Comparison of ENCODE assay signal across 8 cellular contexts in the genomic region with DNA sequence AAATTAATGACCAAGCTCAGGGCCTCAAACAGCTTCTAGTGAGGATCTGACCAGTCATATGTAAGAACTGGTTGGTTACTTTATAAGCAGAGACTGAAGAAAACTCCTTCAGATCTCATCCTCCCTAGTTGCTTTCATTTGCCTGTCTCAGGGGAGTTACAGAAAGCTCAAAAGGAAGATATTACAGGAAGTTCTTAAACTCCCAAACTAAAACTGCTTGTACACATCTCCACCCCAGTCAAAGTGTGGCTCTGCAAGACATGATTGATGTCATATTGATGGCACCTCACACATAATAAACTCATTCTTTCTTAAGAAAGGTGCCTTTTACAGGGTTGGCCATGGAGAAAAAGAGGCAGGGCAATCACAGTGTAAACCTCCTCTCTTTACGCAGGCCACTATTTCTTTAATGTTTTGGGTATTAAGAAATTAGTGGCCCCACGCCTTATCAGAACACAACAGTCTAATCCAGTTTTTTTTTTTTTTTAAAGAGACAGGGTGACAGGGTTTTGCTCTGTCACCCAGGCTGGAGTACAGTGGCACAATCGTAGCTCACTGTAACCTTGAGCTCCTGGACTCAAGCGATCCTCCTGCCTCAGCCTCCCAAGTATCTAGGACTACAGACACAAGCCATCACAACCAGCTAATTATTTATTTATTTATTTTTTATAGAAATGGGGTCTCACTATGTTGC.
DNase-seq lines count a peak whose midpoint lies in the region; ATAC-seq and TF ChIP-seq lines count a peak whose summit lies in the region.

No MANE protein-coding gene starts in this region.

- H3K9ac ChIP-seq in IMR-90 (ENCODE audit: low read depth, low read length): no peak overlapping the region

- peak overlapping the region; percentile 3 to 73; a peak in 1 of 4 replicates for H4K8ac ChIP-seq in IMR-90 (ENCODE audit: low read depth in 2 of 2, low read length in 2 of 2)

- peak overlapping the region; percentile 33; the same call in 2 of the 3 replicates for H2BK15ac ChIP-seq in IMR-90 (ENCODE audit: low read depth, low read length)

- dilution Hi-C loops in IMR-90 (cut with HindIII; ENCODE audit: low sequenced_read_pairs, unreplicated experiment): no loop called here

- H2AFZ ChIP-seq in IMR-90 (replicated peaks; ENCODE audit: low read length, poor library complexity): no peak overlapping the region

- ATAC-seq in GM21423 (IDR thresholded peaks at IDR 0.05; ENCODE audit: unreplicated experiment) (peak; percentile 74), IMR-90 (ENCODE audit: low read depth) (0 out of 2 replicates have a peak, but pooled peaks have one; percentile 12), sciatic nerve (peak; percentile 45)

- no peak for TF ChIP-seq POLR2A in IMR-90 (IDR thresholded peaks at IDR 0.05; ENCODE audit: low read depth, low read length)

- H3K79me1 ChIP-seq in IMR-90 (ENCODE audit: low read depth in 1 of 2, low read length in 2 of 2): 0 out of 4 replicates have a peak, but pooled peaks cover 0 to 4% of the 10 kb centered on the region in 2 experiments

- BruUV-seq in IMR-90 (replicated peaks; lab: Mats Ljungman, UMichigan): no TSS peak
- no TSS peak for BruUV-seq in MCF 10A (replicated peaks; lab: Mats Ljungman, UMichigan)

- no peak overlapping the region for H2AK9ac ChIP-seq in IMR-90 (replicated peaks; ENCODE audit: low read depth, low read length, poor library complexity)

- H3K4me3 ChIP-seq in IMR-90 (ENCODE audit: insufficient read depth, low read depth, low read length): no peak overlapping the region

- peaks cover 5% of the 10 kb centered on the region; the same call in 1 of the 2 replicates for H3K9me1 ChIP-seq in IMR-90 (ENCODE audit: insufficient read depth, low read length)

- H3K36me3 ChIP-seq in IMR-90 (ENCODE audit: control insufficient read depth, insufficient read depth, low read length): no peaks in the 10 kb centered on the region

- no peaks in the 10 kb centered on the region for H3K9me3 Mint-ChIP-seq in MCF 10A (ENCODE audit: unreplicated experiment)

- H2BK20ac ChIP-seq in IMR-90 (ENCODE audit: low read depth, low read length): peak overlapping the region; percentile 58

- no peak overlapping the region for H3K4me3 Mint-ChIP-seq in MCF 10A (ENCODE audit: unreplicated experiment)

- peaks cover 8% of the 10 kb centered on the region; the same call in 1 of the 2 replicates for H3K4me1 ChIP-seq in IMR-90 (ENCODE audit: control insufficient read depth, insufficient read depth, low read length)

- no peaks in the 10 kb centered on the region for H3K9me3 ChIP-seq in IMR-90 (ENCODE audit: control insufficient read depth, insufficient read depth, low read length)

- POLR2A ChIA-PET in IMR-90 (lab: Charles Lee; ENCODE audit: unreplicated experiment): interaction anchor here (1.3 kb wide), 1 partner anchor 15 kb away, joined by 4 read pairs; no protein-coding TSS in a partner anchor
- POLR2A ChIA-PET in MCF 10A (lab: Yijun Ruan, JAX): interaction anchor here (0.6 to 5.3 kb wide), 11 partner anchors 10 to 75 kb away, joined by 3 to 60 read pairs (median 5); a partner anchor contains a TSS

- H3K27ac ChIP-seq in IMR-90 (ENCODE audit: insufficient read depth, low read length): no peak overlapping the region; the same call in 1 of the 2 replicates

- H3K27ac Mint-ChIP-seq in MCF 10A (ENCODE audit: low read depth, unreplicated experiment): peak overlapping the region; percentile 85

- CTCF ChIA-PET in IMR-90 (lab: Yijun Ruan, JAX): interaction anchor here (0.6 to 1.2 kb wide), 5 partner anchors 33 to 102 kb away, joined by 3 to 4 read pairs (median 3); no protein-coding TSS in a partner anchor
- CTCF ChIA-PET in MCF 10A (lab: Yijun Ruan, JAX): interaction anchor here (0.6 to 3.3 kb wide), 10 partner anchors 26 to 1545 kb away, joined by 3 to 8 read pairs (median 3); no protein-coding TSS in a partner anchor

- peak overlapping the region; percentile 63; the same call in 1 of the 2 replicates for H3K4ac ChIP-seq in IMR-90 (ENCODE audit: low read depth, low read length)

- peak overlapping the region; percentile 76 for H2BK5ac ChIP-seq in IMR-90 (ENCODE audit: low read depth, low read length, poor library complexity, severe bottlenecking)

- peak overlapping the region; percentile 98; the same call in 1 of the 2 replicates for H3K18ac ChIP-seq in IMR-90 (ENCODE audit: low read depth, low read length)

- H3K56ac ChIP-seq in IMR-90 (ENCODE audit: extremely low read depth, insufficient read depth, low read length): peak overlapping the region; percentile 8; the same call in 1 of the 2 replicates

- H3K14ac ChIP-seq in IMR-90 (replicated peaks; ENCODE audit: low read depth, low read length): no peak overlapping the region; the same call in 1 of the 2 replicates

- H3K27me3 Mint-ChIP-seq in MCF 10A (ENCODE audit: insufficient read depth, unreplicated experiment): no peaks in the 10 kb centered on the region

- H3K36me3 Mint-ChIP-seq in MCF 10A (ENCODE audit: insufficient read depth, unreplicated experiment): no peaks in the 10 kb centered on the region

- peaks cover 23% of the 10 kb centered on the region for H3K4me1 Mint-ChIP-seq in MCF 10A (ENCODE audit: insufficient read depth, unreplicated experiment)

- H4K91ac ChIP-seq in IMR-90 (ENCODE audit: insufficient read depth, low read depth, low read length): peak overlapping the region; percentile 14; the same call in 1 of the 2 replicates

- TF ChIP-seq RAD21 in IMR-90 (IDR thresholded peaks at IDR 0.05; ENCODE audit: low read length): no peak

- peak overlapping the region; percentile 80 for H2BK120ac ChIP-seq in IMR-90 (ENCODE audit: low read depth, low read length)

- peak; percentile 47 for DNase-seq in COLO829 (ENCODE audit: low spot score)
- peak; percentile 27 for DNase-seq in IMR-90
- peak; percentile 8 for DNase-seq in MCF 10A (ENCODE audit: unreplicated experiment)
- no peak for DNase-seq in sciatic nerve (ENCODE audit: low spot score)
- DNase-seq in SW480 (ENCODE audit: low spot score): no peak
- no peak for DNase-seq in islet precursor cell
- DNase-seq in glomerular visceral epithelial cell (ENCODE audit: extremely low spot score): no peak

- H3K4me2 ChIP-seq in IMR-90 (ENCODE audit: low read depth, low read length): no peak overlapping the region

- H4K20me1 ChIP-seq in IMR-90 (ENCODE audit: insufficient read depth, low read length): no peaks in the 10 kb centered on the region

- peak overlapping the region; percentile 27 for H2AK5ac ChIP-seq in IMR-90 (ENCODE audit: low read depth, low read length)

- no CpG with 5 or more reads among the region's 4 CpGs for WGBS in IMR-90 (ENCODE audit: extremely low coverage in 2 of 2, insufficient read length in 1 of 2), 2 experiments

- peak overlapping the region; percentile 14; the same call in 1 of the 2 replicates for H3K23ac ChIP-seq in IMR-90 (ENCODE audit: low read depth, low read length)

- H3K27me3 ChIP-seq in IMR-90 (ENCODE audit: control insufficient read depth, insufficient read depth, low read length): no peaks in the 10 kb centered on the region

- no peak for TF ChIP-seq CTCF in IMR-90 (conservative IDR thresholded peaks at IDR 0.05; ENCODE audit: low read depth, low read length)
- no peak for TF ChIP-seq CTCF in MCF 10A (IDR thresholded peaks at IDR 0.05; ENCODE audit: unreplicated experiment)

- intact Hi-C loops in IMR-90 (cut with micrococcal nuclease): loop anchor here (5.0 kb wide), 1 partner anchor 62 kb away; a partner anchor contains a TSS
- intact Hi-C loops in MCF 10A (cut with micrococcal nuclease): loop anchor here (2.0 kb wide), 1 partner anchor 65 kb away; no protein-coding TSS in a partner anchor
- intact Hi-C loops in sciatic nerve (cut with DNase I): no loop called here

- in situ Hi-C loops in IMR-90 (cut with MboI; ENCODE audit: low sequenced_read_pairs): no loop called here

- peak overlapping the region; percentile 88; the same call in 1 of the 2 replicates for H4K5ac ChIP-seq in IMR-90 (ENCODE audit: low read depth, low read length)

TF ChIP-seq in IMR-90, 13 proteins besides CTCF, POLR2A, EP300 and RAD21:
- TF ChIP-seq, protein P1, sequence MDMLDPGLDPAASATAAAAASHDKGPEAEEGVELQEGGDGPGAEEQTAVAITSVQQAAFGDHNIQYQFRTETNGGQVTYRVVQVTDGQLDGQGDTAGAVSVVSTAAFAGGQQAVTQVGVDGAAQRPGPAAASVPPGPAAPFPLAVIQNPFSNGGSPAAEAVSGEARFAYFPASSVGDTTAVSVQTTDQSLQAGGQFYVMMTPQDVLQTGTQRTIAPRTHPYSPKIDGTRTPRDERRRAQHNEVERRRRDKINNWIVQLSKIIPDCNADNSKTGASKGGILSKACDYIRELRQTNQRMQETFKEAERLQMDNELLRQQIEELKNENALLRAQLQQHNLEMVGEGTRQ (IDR thresholded peaks at IDR 0.05; ENCODE audit: low read depth, low read length): no peak
- TF ChIP-seq FOS (IDR thresholded peaks at IDR 0.05; ENCODE audit: low read depth, low read length) (no peak), CHD1 (IDR thresholded peaks at IDR 0.05; ENCODE audit: low read depth, low read length) (no peak), SMC3 (IDR thresholded peaks at IDR 0.05; ENCODE audit: low read depth, low read length) (no peak), MAZ (IDR thresholded peaks at IDR 0.05; ENCODE audit: borderline replicate concordance, low read depth, low read length) (no peak), RCOR1 (IDR thresholded peaks at IDR 0.05; ENCODE audit: insufficient replicate concordance, low read length) (no peak), NFE2L2 (IDR thresholded peaks at IDR 0.05; ENCODE audit: low read depth, low read length) (no peak), BHLHE40 (IDR thresholded peaks at IDR 0.05; ENCODE audit: low read depth, low read length) (no peak), MXI1 (IDR thresholded peaks at IDR 0.05; ENCODE audit: borderline replicate concordance, low read depth, low read length) (no peak), CEBPB (IDR thresholded peaks at IDR 0.05; ENCODE audit: low read depth, low read length) (no peak), MAFK (IDR thresholded peaks at IDR 0.05; ENCODE audit: low read depth, low read length) (no peak), RFX5 (IDR thresholded peaks at IDR 0.05; ENCODE audit: low read depth, low read length) (no peak)
- TF ChIP-seq, protein P2, sequence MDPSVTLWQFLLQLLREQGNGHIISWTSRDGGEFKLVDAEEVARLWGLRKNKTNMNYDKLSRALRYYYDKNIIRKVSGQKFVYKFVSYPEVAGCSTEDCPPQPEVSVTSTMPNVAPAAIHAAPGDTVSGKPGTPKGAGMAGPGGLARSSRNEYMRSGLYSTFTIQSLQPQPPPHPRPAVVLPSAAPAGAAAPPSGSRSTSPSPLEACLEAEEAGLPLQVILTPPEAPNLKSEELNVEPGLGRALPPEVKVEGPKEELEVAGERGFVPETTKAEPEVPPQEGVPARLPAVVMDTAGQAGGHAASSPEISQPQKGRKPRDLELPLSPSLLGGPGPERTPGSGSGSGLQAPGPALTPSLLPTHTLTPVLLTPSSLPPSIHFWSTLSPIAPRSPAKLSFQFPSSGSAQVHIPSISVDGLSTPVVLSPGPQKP (IDR thresholded peaks at IDR 0.05; ENCODE audit: borderline replicate concordance, low read depth, low read length): no peak

Comparison
In these comparisons a context has a peak if more than half of its experiments do, and no peak if none do; other contexts are left out.
1. DNase-seq: peak in COLO829 (single experiment), IMR-90 (single experiment) and MCF 10A (single experiment); none in sciatic nerve (single experiment), SW480 (single experiment), islet precursor cell (single experiment) and glomerular visceral epithelial cell (single experiment).
2. ATAC-seq: peak in every context shown above with its lines; median percentile 74 in GM21423; 45 in sciatic nerve; 12 in IMR-90.